In genomic region chr5:33362915-33363314, GRCh38 we compare ENCODE assay signal across 15 cellular contexts.
DNase-seq lines count a peak whose midpoint lies in the region; ATAC-seq, FAIRE-seq and TF ChIP-seq lines count a peak whose summit lies in the region.
"Had no signal": no experiment of that assay in that cellular context is flagged by ENCODE, and none has a peak within 500 bp of the region (broad histone marks: within the 10 kb centered on the region; RNA-seq: fewer than 3 reads in every experiment).

No MANE protein-coding gene starts in this region.

- peak overlapping the region; percentile 30 for H3K27ac Mint-ChIP-seq in neural crest cell (ENCODE audit: unreplicated experiment)
- H3K27ac Mint-ChIP-seq: activated T-helper 17 cell treated with anti-CD3 and anti-CD28 coated beads, Interleukin-2, amount 50 U/mL, for 72 hours; dendritic cell treated with granulocyte-macrophage colony-stimulating factor and Interleukin-4, amounts not matched to agents 40 ng/mL and 50 ng/mL, for 4 days had no signal

- peak overlapping the region; percentile 12 for H3K4me3 Mint-ChIP-seq in neural crest cell
- H3K4me3 Mint-ChIP-seq: activated T-helper 17 cell treated with anti-CD3 and anti-CD28 coated beads, Interleukin-2, amount 50 U/mL, for 72 hours; dendritic cell treated with granulocyte-macrophage colony-stimulating factor and Interleukin-4, amounts not matched to agents 40 ng/mL and 50 ng/mL, for 4 days had no signal

- no peaks in the 10 kb centered on the region for H3K79me2 ChIP-seq in HepG2 (ENCODE audit: insufficient read depth, low read length)

- H3K27ac ChIP-seq in liver (ENCODE audit: low read depth in 1 of 2, low read length in 2 of 2) = peak overlapping the region in 1 of 2 donors; percentile 54
- no peak overlapping the region for H3K27ac ChIP-seq in HepG2 (ENCODE audit: extremely low read length, insufficient read depth, low read length)
- H3K27ac ChIP-seq in gastroesophageal sphincter = peak overlapping the region in 3 of 4 donors; percentile 35 to 57 (median 50)
- H3K27ac ChIP-seq in aorta (ENCODE audit: low read depth in 1 of 2, low read length in 2 of 2) = peak overlapping the region in 1 of 2 donors; percentile 42
- H3K27ac ChIP-seq: neutrophil, RWPE1 had no signal

- TF ChIP-seq POLR2A in HepG2 (IDR thresholded peaks at IDR 0.05; ENCODE audit: insufficient read depth in 1 of 2, low read depth in 2 of 2, low read length in 2 of 2) (no peak), gastroesophageal sphincter (IDR thresholded peaks at IDR 0.05) (no peak)

- no peak overlapping the region for H3K4me2 ChIP-seq in HepG2 (ENCODE audit: low read depth, low read length)

- H3K27me3 Mint-ChIP-seq in neural crest cell (ENCODE audit: low read depth) = no peaks in the 10 kb centered on the region
- H3K27me3 Mint-ChIP-seq: activated T-helper 17 cell treated with anti-CD3 and anti-CD28 coated beads, Interleukin-2, amount 50 U/mL, for 72 hours; dendritic cell treated with granulocyte-macrophage colony-stimulating factor and Interleukin-4, amounts not matched to agents 40 ng/mL and 50 ng/mL, for 4 days had no signal

- peaks cover 8% of the 10 kb centered on the region for H3K36me3 Mint-ChIP-seq in neural crest cell (ENCODE audit: low read depth)

- H3K9ac ChIP-seq in liver (ENCODE audit: low read depth in 1 of 2, low read length in 2 of 2) (no peak overlapping the region), HepG2 (ENCODE audit: insufficient read depth, low read depth, low read length) (no peak overlapping the region)

- no peak overlapping the region for H3K4me3 ChIP-seq in liver (ENCODE audit: low read depth in 1 of 3, low read length in 3 of 3)
- no peak overlapping the region for H3K4me3 ChIP-seq in HepG2 (replicated peaks in 1 of 3; ENCODE audit: insufficient read depth in 1 of 3, low read depth in 2 of 3, low read length in 3 of 3)
- H3K4me3 ChIP-seq in gastroesophageal sphincter = no peak overlapping the region
- no peak overlapping the region for H3K4me3 ChIP-seq in aorta (ENCODE audit: low read length in 2 of 2)

- H3K36me3 ChIP-seq in liver (ENCODE audit: control insufficient read depth in 4 of 4, insufficient read depth in 3 of 4, low read depth in 1 of 4, low read length in 3 of 4) = no peaks in the 10 kb centered on the region
- H3K36me3 ChIP-seq in HepG2 (replicated peaks in 1 of 2; ENCODE audit: control insufficient read depth in 1 of 2, insufficient read depth in 2 of 2, low read length in 2 of 2) = no peaks in the 10 kb centered on the region
- no peaks in the 10 kb centered on the region for H3K36me3 ChIP-seq in gastroesophageal sphincter
- no peaks in the 10 kb centered on the region for H3K36me3 ChIP-seq in aorta (ENCODE audit: control insufficient read depth in 1 of 2, insufficient read depth in 2 of 2, low read length in 1 of 2)
- H3K36me3 ChIP-seq: neutrophil had no signal

- H3K27me3 ChIP-seq in liver (ENCODE audit: control insufficient read depth in 4 of 4, insufficient read depth in 4 of 4, low read length in 3 of 4) = no peaks in the 10 kb centered on the region
- H3K27me3 ChIP-seq in HepG2 (ENCODE audit: control insufficient read depth in 1 of 2, insufficient read depth in 2 of 2, low read length in 2 of 2) = no peaks in the 10 kb centered on the region
- no peaks in the 10 kb centered on the region for H3K27me3 ChIP-seq in gastroesophageal sphincter
- no peaks in the 10 kb centered on the region for H3K27me3 ChIP-seq in aorta (ENCODE audit: control insufficient read depth in 1 of 2, insufficient read depth in 2 of 2, low read length in 1 of 2)
- H3K27me3 ChIP-seq: neutrophil had no signal

- H2AFZ ChIP-seq in HepG2 (ENCODE audit: low read length) = no peak overlapping the region

- peaks cover 31% of the 10 kb centered on the region for H3K4me1 Mint-ChIP-seq in neural crest cell
- H3K4me1 Mint-ChIP-seq: activated T-helper 17 cell treated with anti-CD3 and anti-CD28 coated beads, Interleukin-2, amount 50 U/mL, for 72 hours had no signal

- intact Hi-C loops in HepG2 (cut with micrococcal nuclease; ENCODE audit: unreplicated experiment) = no loop called here
- intact Hi-C loops in aorta (cut with DNase I) = no loop called here

- TF ChIP-seq EP300 in HepG2 (IDR thresholded peaks at IDR 0.05; ENCODE audit: low read depth in 2 of 2, low read length in 2 of 2) (no peak), HepG2 (CRISPR knock-in tag; IDR thresholded peaks at IDR 0.05; ENCODE audit: borderline replicate concordance) (no peak), gastroesophageal sphincter (IDR thresholded peaks at IDR 0.05) (no peak)

- 55% methylated on average over 4 of the region's 4 CpGs for WGBS in liver
- 17% methylated on average over 4 of the region's 4 CpGs for WGBS in HepG2 (ENCODE audit: low lambda C conversion rate)
- 16 to 32% methylated on average over 3 to 4 of the region's 4 CpGs for WGBS in gastroesophageal sphincter (ENCODE audit: low coverage in 1 of 2), 2 donors
- WGBS in aorta, 2 donors = 0 to 12% methylated on average over 4 of the region's 4 CpGs

- POLR2A ChIA-PET in HepG2 (lab: Yijun Ruan, JAX) = no interaction called here

- TF ChIP-seq CTCF in liver (IDR thresholded peaks at IDR 0.05; ENCODE audit: low read depth, low read length, missing input control) (no peak), HepG2 (CRISPR knock-in tag; IDR thresholded peaks at IDR 0.05) (no peak), gastroesophageal sphincter (IDR thresholded peaks at IDR 0.05) (no peak), neural crest cell (conservative IDR thresholded peaks at IDR 0.05) (no peak)

- FAIRE-seq in HepG2 (lab: Jason Lieb, UNC) = no peak
- FAIRE-seq: A204.1 had no signal

- CTCF ChIA-PET in HepG2 (lab: Yijun Ruan, JAX; ENCODE audit: low intra/inter-chr PET ratio, low total read pairs) = no interaction called here

- peaks cover 16% of the 10 kb centered on the region for H3K9me3 Mint-ChIP-seq in neural crest cell

- H3K4me1 ChIP-seq in liver (ENCODE audit: control insufficient read depth in 4 of 4, insufficient read depth in 4 of 4, low read length in 3 of 4) (no peaks in the 10 kb centered on the region), HepG2 (ENCODE audit: insufficient read depth, low read length) (no peaks in the 10 kb centered on the region), gastroesophageal sphincter (no peaks in the 10 kb centered on the region), aorta (ENCODE audit: control insufficient read depth in 1 of 2, insufficient read depth in 2 of 2, low read length in 2 of 2) (peaks cover 0 to 3% of the 10 kb centered on the region in 2 donors)

- BruUV-seq in HepG2 (replicated peaks; lab: Mats Ljungman, UMichigan) = no TSS peak

- in situ Hi-C loops in HepG2 (cut with HindIII; ENCODE audit: extremely low pct_ligation_motif_present, low pct_unique_long_range_greater_than_20kb) = no loop called here

- H4K20me1 ChIP-seq in HepG2 (ENCODE audit: insufficient read depth, low read length) = no peaks in the 10 kb centered on the region

- ATAC-seq in HepG2 (no peak), gastroesophageal sphincter (peak; percentile 75), aorta (ENCODE audit: low FRiP score) (peak; percentile 87), HG02610 (IDR thresholded peaks at IDR 0.05; ENCODE audit: unreplicated experiment) (no peak)
- ATAC-seq: activated T-helper 17 cell treated with anti-CD3 and anti-CD28 coated beads, Interleukin-2, amount 50 U/mL, for 72 hours had no signal

- no peak for DNase-seq in HepG2 (ENCODE audit: low spot score)
- no peak for DNase-seq in neural crest cell (ENCODE audit: low read depth, low spot score)
- DNase-seq in aorta = peak in 1 of 2 donors; percentile 55
- DNase-seq in DMS114 treated with DMSO at 0.1 percent for 48 hours (lab: John Stamatoyannopoulos, UW; ENCODE audit: unreplicated experiment) = no peak
- DNase-seq in central memory CD4-positive, alpha-beta T cell = no peak
- DNase-seq: DMS79 treated with DMSO at 0.1 percent for 48 hours, NCI-H2171 treated with DMSO at 0.1 percent for 48 hours had no signal

- TF ChIP-seq RAD21 in liver (IDR thresholded peaks at IDR 0.05) (peak; percentile 14 to 24), HepG2 (CRISPR knock-in tag; IDR thresholded peaks at IDR 0.05) (no peak)

- H3K9me3 ChIP-seq in liver (ENCODE audit: control insufficient read depth in 4 of 4, low read length in 3 of 4) (no peaks in the 10 kb centered on the region), HepG2 (ENCODE audit: low read length) (no peaks in the 10 kb centered on the region), gastroesophageal sphincter (no peaks in the 10 kb centered on the region), aorta (ENCODE audit: control insufficient read depth, low read length) (no peaks in the 10 kb centered on the region)
- H3K9me3 ChIP-seq: neutrophil had no signal

TF ChIP-seq in liver, 16 proteins besides CTCF, POLR2A, EP300 and RAD21 (continues in another document):
- no peak for TF ChIP-seq YY1 (IDR thresholded peaks at IDR 0.05)

TF ChIP-seq in HepG2, 621 proteins besides CTCF, POLR2A, EP300 and RAD21 (continues in another document):
- TF ChIP-seq ZBTB4 (CRISPR knock-in tag; IDR thresholded peaks at IDR 0.05; ENCODE audit: borderline replicate concordance) (no peak), ZNF691 (CRISPR knock-in tag; IDR thresholded peaks at IDR 0.05; ENCODE audit: borderline replicate concordance, low read depth) (no peak)

Comparison
In these comparisons a context has a peak if more than half of its experiments do, and no peak if none do; other contexts are left out.
1. ATAC-seq: peak in gastroesophageal sphincter (single experiment) and aorta (single experiment); none in HepG2 (single experiment) and HG02610 (single experiment).